ENCODE assay signal across 18 cellular contexts in the genomic region with DNA sequence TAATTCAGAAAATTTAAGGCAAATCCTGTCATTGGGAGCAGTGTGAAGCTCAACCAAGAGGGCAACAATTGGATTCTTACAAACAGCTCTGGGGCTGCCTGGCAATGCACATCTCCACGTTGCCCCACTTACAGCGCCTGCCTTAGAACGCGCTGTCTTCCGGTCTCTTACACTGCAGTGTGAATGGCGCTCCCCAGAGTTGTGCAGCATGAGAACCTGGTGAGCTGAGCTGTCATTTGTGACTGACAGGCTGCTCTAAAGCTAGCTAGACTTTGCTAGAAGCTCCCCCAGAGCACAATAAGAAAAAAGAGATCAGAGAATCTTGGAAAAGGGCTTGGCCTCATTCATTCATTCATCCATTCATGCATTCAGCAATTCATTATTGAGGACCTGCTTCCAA.
DNase-seq lines count a peak whose midpoint lies in the region; ATAC-seq and TF ChIP-seq lines count a peak whose summit lies in the region.
"Had no signal": no experiment of that assay in that cellular context is flagged by ENCODE, and none has a peak within 500 bp of the region (broad histone marks: within the 10 kb centered on the region; RNA-seq: fewer than 3 reads in every experiment).

No MANE protein-coding gene starts in this region.

- no peaks in the 10 kb centered on the region for H3K9me3 ChIP-seq in sigmoid colon
- H3K9me3 ChIP-seq: heart left ventricle, prostate gland had no signal

- no peaks in the 10 kb centered on the region for H3K36me3 Mint-ChIP-seq in activated CD8-positive, alpha-beta memory T cell treated with anti-CD3 and anti-CD28 coated beads, Interleukin-2, amount 10 ng/mL, durations not matched to agents 7 days and 5 days
- H3K36me3 Mint-ChIP-seq in activated naive CD8-positive, alpha-beta T cell treated with anti-CD3 and anti-CD28 coated beads, Interleukin-2, amount 10 ng/mL, durations not matched to agents 7 days and 5 days, result no peaks in the 10 kb centered on the region

- TF ChIP-seq CTCF in sigmoid colon (IDR thresholded peaks at IDR 0.05), result no peak

- no peaks in the 10 kb centered on the region for H3K27me3 ChIP-seq in H7 (ENCODE audit: control insufficient read depth, insufficient read depth, low read length)
- H3K27me3 ChIP-seq in sigmoid colon, result no peaks in the 10 kb centered on the region
- H3K27me3 ChIP-seq: heart left ventricle had no signal

- H3K36me3 ChIP-seq in H7 (replicated peaks; ENCODE audit: control insufficient read depth, insufficient read depth, low read length) (no peaks in the 10 kb centered on the region), sigmoid colon (peaks cover 0 to 2% (median 0%) of the 10 kb centered on the region in 4 donors)
- H3K36me3 ChIP-seq: prostate gland had no signal

- no peak overlapping the region for H3K4me3 ChIP-seq in H7 (ENCODE audit: insufficient read depth, low read depth, low read length)
- H3K4me3 ChIP-seq in sigmoid colon, result no peak overlapping the region
- H3K4me3 ChIP-seq: heart left ventricle, prostate gland had no signal

- H3K4me1 Mint-ChIP-seq in activated CD8-positive, alpha-beta memory T cell treated with anti-CD3 and anti-CD28 coated beads, Interleukin-2, amount 10 ng/mL, durations not matched to agents 7 days and 5 days, result peaks cover 44% of the 10 kb centered on the region
- H3K4me1 Mint-ChIP-seq in activated naive CD8-positive, alpha-beta T cell treated with anti-CD3 and anti-CD28 coated beads, Interleukin-2, amount 10 ng/mL, durations not matched to agents 7 days and 5 days, result peaks cover 38% of the 10 kb centered on the region

- no peaks in the 10 kb centered on the region for H3K9me3 Mint-ChIP-seq in activated CD8-positive, alpha-beta memory T cell treated with anti-CD3 and anti-CD28 coated beads, Interleukin-2, amount 10 ng/mL, durations not matched to agents 7 days and 5 days (ENCODE audit: low read depth)
- no peaks in the 10 kb centered on the region for H3K9me3 Mint-ChIP-seq in activated naive CD8-positive, alpha-beta T cell treated with anti-CD3 and anti-CD28 coated beads, Interleukin-2, amount 10 ng/mL, durations not matched to agents 7 days and 5 days
- H3K9me3 Mint-ChIP-seq: nephron had no signal

- ATAC-seq in activated CD8-positive, alpha-beta memory T cell treated with anti-CD3 and anti-CD28 coated beads, Interleukin-2, amount 10 ng/mL, durations not matched to agents 7 days and 5 days, result no peak
- ATAC-seq in activated naive CD8-positive, alpha-beta T cell treated with anti-CD3 and anti-CD28 coated beads, Interleukin-2, amount 10 ng/mL, durations not matched to agents 7 days and 5 days (ENCODE audit: low read depth), result no peak
- ATAC-seq in HG03280 (IDR thresholded peaks at IDR 0.05; ENCODE audit: unreplicated experiment), result no peak
- ATAC-seq: heart left ventricle, SK-N-SH treated with all-trans-retinoic acid at 6 μM for 48 hours had no signal

- POLR2A ChIA-PET in activated naive CD8-positive, alpha-beta T cell treated with anti-CD3 and anti-CD28 coated beads, Interleukin-2, amount 10 ng/mL, durations not matched to agents 7 days and 5 days (lab: Charles Lee), result interaction anchor here (0.6 to 1.2 kb wide), 4 partner anchors 9 to 521 kb away, joined by 3 to 4 read pairs (median 3); no protein-coding TSS in a partner anchor

- no peak overlapping the region for H3K4me3 Mint-ChIP-seq in activated CD8-positive, alpha-beta memory T cell treated with anti-CD3 and anti-CD28 coated beads, Interleukin-2, amount 10 ng/mL, durations not matched to agents 7 days and 5 days
- peak overlapping the region; percentile 66 for H3K4me3 Mint-ChIP-seq in activated naive CD8-positive, alpha-beta T cell treated with anti-CD3 and anti-CD28 coated beads, Interleukin-2, amount 10 ng/mL, durations not matched to agents 7 days and 5 days
- H3K4me3 Mint-ChIP-seq: nephron had no signal

- no peak for TF ChIP-seq EP300 in sigmoid colon (IDR thresholded peaks at IDR 0.05)

- H3K27ac Mint-ChIP-seq in activated CD8-positive, alpha-beta memory T cell treated with anti-CD3 and anti-CD28 coated beads, Interleukin-2, amount 10 ng/mL, durations not matched to agents 7 days and 5 days, result peak overlapping the region; percentile 87
- peak overlapping the region; percentile 67 for H3K27ac Mint-ChIP-seq in activated naive CD8-positive, alpha-beta T cell treated with anti-CD3 and anti-CD28 coated beads, Interleukin-2, amount 10 ng/mL, durations not matched to agents 7 days and 5 days
- H3K27ac Mint-ChIP-seq: nephron had no signal

- DNase-seq in activated CD8-positive, alpha-beta memory T cell treated with anti-CD3 and anti-CD28 coated beads, Interleukin-2, amount 10 ng/mL, durations not matched to agents 7 days and 5 days, result no peak
- no peak for DNase-seq in activated CD8-positive, alpha-beta memory T cell treated with anti-CD3 and anti-CD28 coated beads for 24 hours
- DNase-seq in H7, result peak; percentile 24
- no peak for DNase-seq in activated naive CD8-positive, alpha-beta T cell treated with anti-CD3 and anti-CD28 coated beads, Interleukin-2, amount 10 ng/mL, durations not matched to agents 7 days and 5 days
- no peak for DNase-seq in sigmoid colon
- DNase-seq in cortex of kidney (lab: John Stamatoyannopoulos, UW), result no peak
- DNase-seq in NCI-H1092 treated with DMSO at 0.1 percent for 48 hours (lab: John Stamatoyannopoulos, UW), result no peak
- DNase-seq: activated CD4-positive, alpha-beta T cell treated with anti-CD3 and anti-CD28 coated beads, Interleukin-2, amount 50 U/mL, for 48 hours; DMS79; heart left ventricle; NCI-H1694; NCI-H226; stimulated activated CD4-positive, alpha-beta T cell treated with anti-CD3 and anti-CD28 coated beads, Interleukin-4, amount 100 ng/mL, for 4 hours had no signal

- intact Hi-C loops in sigmoid colon (cut with DNase I), result loop anchor here (5.0 kb wide), 1 partner anchor 67 kb away; no protein-coding TSS in a partner anchor

- CTCF ChIA-PET in activated CD8-positive, alpha-beta memory T cell treated with anti-CD3 and anti-CD28 coated beads, Interleukin-2, amount 10 ng/mL, durations not matched to agents 7 days and 5 days (lab: Charles Lee), result interaction anchor here (0.7 to 2.3 kb wide), 11 partner anchors 9 to 349 kb away, joined by 3 to 11 read pairs (median 3); no protein-coding TSS in a partner anchor

- whole genome bisulfite sequencing in sigmoid colon, 2 donors, result 93 to 94% methylated on average over 6 of the region's 6 CpGs

- peaks cover 2 to 53% (median 38%) of the 10 kb centered on the region in 4 donors for H3K4me1 ChIP-seq in sigmoid colon
- H3K4me1 ChIP-seq: prostate gland had no signal

- TF ChIP-seq POLR2A in sigmoid colon (IDR thresholded peaks at IDR 0.05), result no peak

- H3K27ac ChIP-seq in sigmoid colon, result peak overlapping the region in 3 of 4 donors; percentile 70 to 75 (median 75)
- H3K27ac ChIP-seq: C4-2B, prostate gland had no signal

- H3K27me3 Mint-ChIP-seq in activated CD8-positive, alpha-beta memory T cell treated with anti-CD3 and anti-CD28 coated beads, Interleukin-2, amount 10 ng/mL, durations not matched to agents 7 days and 5 days, result no peaks in the 10 kb centered on the region
- no peaks in the 10 kb centered on the region for H3K27me3 Mint-ChIP-seq in activated naive CD8-positive, alpha-beta T cell treated with anti-CD3 and anti-CD28 coated beads, Interleukin-2, amount 10 ng/mL, durations not matched to agents 7 days and 5 days
